17 cellular contexts compared by ENCODE assay signal in the genomic region with DNA sequence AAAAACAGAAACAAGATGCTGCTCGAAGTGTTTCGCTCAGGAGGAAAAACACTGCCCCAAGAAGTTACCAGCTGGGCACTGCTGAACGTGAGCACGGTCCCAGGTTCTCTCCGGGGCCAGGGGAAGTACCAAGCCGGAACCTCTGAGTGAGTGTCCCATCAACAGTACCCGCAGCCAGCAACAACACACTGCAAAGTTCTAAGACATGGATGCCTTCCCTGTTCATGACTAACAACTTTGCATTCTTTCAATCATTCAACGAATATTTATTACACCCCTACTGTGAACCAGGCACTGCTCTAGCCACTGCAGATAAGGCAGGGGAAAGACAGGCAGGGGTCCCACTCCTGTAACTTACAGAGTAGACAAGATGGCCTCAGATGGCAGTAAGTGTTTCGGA.
DNase-seq lines count a peak whose midpoint lies in the region; ATAC-seq and TF ChIP-seq lines count a peak whose summit lies in the region.
"Had no signal": no experiment of that assay in that cellular context is flagged by ENCODE, and none has a peak within 500 bp of the region (broad histone marks: within the 10 kb centered on the region; RNA-seq: fewer than 3 reads in every experiment).

No MANE protein-coding gene starts in this region.

- no peak for TF ChIP-seq RAD21 in SK-N-SH (IDR thresholded peaks at IDR 0.05; ENCODE audit: low read length)

- TF ChIP-seq EP300 in SK-N-SH (IDR thresholded peaks at IDR 0.05; ENCODE audit: borderline replicate concordance in 1 of 2, low read depth in 1 of 2, low read length in 1 of 2) = no peak

- H3K4me2 ChIP-seq in SK-N-SH = no peak overlapping the region

- H4K20me1 ChIP-seq in SK-N-SH (ENCODE audit: insufficient read depth) = no peaks in the 10 kb centered on the region

- H3K9ac ChIP-seq in SK-N-SH = no peak overlapping the region

- WGBS in SK-N-SH (ENCODE audit: low lambda C conversion rate) = 86% methylated on average over 7 of the region's 9 CpGs

- H3K27ac ChIP-seq in SK-N-SH (ENCODE audit: low read depth in 2 of 2, low read length in 1 of 2) (no peak overlapping the region; a peak in 2 of 4 replicates), lower lobe of right lung (no peak overlapping the region), thoracic aorta (no peak overlapping the region)
- H3K27ac ChIP-seq: HL-60 had no signal

- no peaks in the 10 kb centered on the region for H3K36me3 ChIP-seq in SK-N-SH (replicated peaks in 1 of 2; ENCODE audit: control insufficient read depth in 1 of 2, insufficient read depth in 2 of 2, low read length in 1 of 2)
- no peaks in the 10 kb centered on the region for H3K36me3 ChIP-seq in lower lobe of right lung
- H3K36me3 ChIP-seq in thoracic aorta = no peaks in the 10 kb centered on the region
- H3K36me3 ChIP-seq: ascending aorta had no signal

- H3K27me3 ChIP-seq in SK-N-SH (ENCODE audit: insufficient read depth) (no peaks in the 10 kb centered on the region), lower lobe of right lung (ENCODE audit: low read depth) (no peaks in the 10 kb centered on the region), thoracic aorta (replicated peaks; ENCODE audit: insufficient read depth) (no peaks in the 10 kb centered on the region)
- H3K27me3 ChIP-seq: ascending aorta had no signal

- in situ Hi-C loops in astrocyte of the spinal cord (cut with HindIII; ENCODE audit: low sequenced_read_pairs) = no loop called here

- H3K4me3 ChIP-seq in SK-N-SH (ENCODE audit: low read depth in 2 of 2, low read length in 1 of 2) (no peak overlapping the region), astrocyte of the spinal cord (ENCODE audit: low read depth, low read length) (no peak overlapping the region), lower lobe of right lung (no peak overlapping the region), thoracic aorta (peak overlapping the region; percentile 44)

- H3K9me3 Mint-ChIP-seq in natural killer cell = no peaks in the 10 kb centered on the region
- H3K9me3 Mint-ChIP-seq: activated T-helper 1 cell treated with anti-CD3 and anti-CD28 coated beads, Interleukin-12 subunit alpha, Interleukin-12 subunit beta, Interleukin-2, Interleukin-4 antibody, amounts not matched to agents 30 ng/mL and 10 ng/mL and 1 ng/mL, durations not matched to agents 14 hours and 24 hours and 36 hours had no signal

- no peaks in the 10 kb centered on the region for H3K79me2 ChIP-seq in SK-N-SH (ENCODE audit: insufficient read depth)

- peaks cover 3 to 4% of the 10 kb centered on the region in 2 donors for H3K4me1 Mint-ChIP-seq in natural killer cell

- H3K4me1 ChIP-seq in SK-N-SH (ENCODE audit: control insufficient read depth in 1 of 2, insufficient read depth in 2 of 2, low read depth in 1 of 2, low read length in 1 of 2) = peaks cover 0 to 15% of the 10 kb centered on the region in 2 experiments; a peak in 1 of 4 replicates
- peaks cover 12% of the 10 kb centered on the region for H3K4me1 ChIP-seq in lower lobe of right lung
- peaks cover 8 to 22% of the 10 kb centered on the region in 2 donors for H3K4me1 ChIP-seq in thoracic aorta (ENCODE audit: control insufficient read depth in 1 of 2, low read depth in 2 of 2)

- no peaks in the 10 kb centered on the region for H3K9me3 ChIP-seq in SK-N-SH
- no peaks in the 10 kb centered on the region for H3K9me3 ChIP-seq in lower lobe of right lung
- H3K9me3 ChIP-seq in thoracic aorta = no peaks in the 10 kb centered on the region
- H3K9me3 ChIP-seq: ascending aorta had no signal

- DNase-seq in SK-N-SH (no peak), astrocyte of the spinal cord (ENCODE audit: low read depth, low spot score) (peak; percentile 62), lower lobe of right lung (no peak), thoracic aorta (ENCODE audit: low spot score) (peak; percentile 28), hypothalamus (lab: John Stamatoyannopoulos, UW) (no peak), natural killer cell (no peak), NCI-H146 (lab: John Stamatoyannopoulos, UW) (no peak)
- DNase-seq: 8988T; effector CD4-positive, alpha-beta T cell; GDM1; NCI-H1694 treated with DMSO at 0.1 percent for 48 hours; NCI-H748 treated with DMSO at 0.1 percent for 48 hours; stimulated activated naive CD4-positive, alpha-beta T cell had no signal

- no peaks in the 10 kb centered on the region for H3F3A ChIP-seq in SK-N-SH (replicated peaks; ENCODE audit: insufficient read depth)

- H3K36me3 Mint-ChIP-seq in natural killer cell = no peaks in the 10 kb centered on the region

- no peaks in the 10 kb centered on the region for H3K9me2 ChIP-seq in SK-N-SH

- H3K27me3 Mint-ChIP-seq in natural killer cell (ENCODE audit: low read depth in 2 of 2) = no peaks in the 10 kb centered on the region

- ATAC-seq in SK-N-SH treated with all-trans-retinoic acid at 6 μM for 48 hours = peak; percentile 35; the same call in 2 of the 3 replicates
- ATAC-seq in lower lobe of right lung = peak; percentile 61
- peak; percentile 63 for ATAC-seq in thoracic aorta (ENCODE audit: insufficient number of reproducible peaks, low FRiP score, low read depth)
- no peak for ATAC-seq in natural killer cell

- H2AFZ ChIP-seq in SK-N-SH (ENCODE audit: low read depth) = no peak overlapping the region

- POLR2A ChIA-PET in SK-N-SH (lab: Yijun Ruan, JAX) = no interaction called here

- no peak overlapping the region for H3K4me3 Mint-ChIP-seq in natural killer cell
- H3K4me3 Mint-ChIP-seq: activated T-helper 1 cell treated with anti-CD3 and anti-CD28 coated beads, Interleukin-12 subunit alpha, Interleukin-12 subunit beta, Interleukin-2, Interleukin-4 antibody, amounts not matched to agents 30 ng/mL and 10 ng/mL and 1 ng/mL, durations not matched to agents 14 hours and 24 hours and 36 hours had no signal

- TF ChIP-seq CTCF in SK-N-SH (IDR thresholded peaks at IDR 0.05) (no peak), astrocyte of the spinal cord (IDR thresholded peaks at IDR 0.05; ENCODE audit: low read depth, low read length) (no peak), lower lobe of right lung (IDR thresholded peaks at IDR 0.05) (no peak), thoracic aorta (IDR thresholded peaks at IDR 0.05) (no peak), natural killer cell (IDR thresholded peaks at IDR 0.05) (no peak)

- CTCF ChIA-PET in SK-N-SH (lab: Yijun Ruan, JAX) = interaction anchor here (2.3 kb wide), 1 partner anchor 15 kb away, joined by 8 read pairs; no protein-coding TSS in a partner anchor

- no peak overlapping the region for H3K27ac Mint-ChIP-seq in natural killer cell
- H3K27ac Mint-ChIP-seq: activated T-helper 1 cell treated with anti-CD3 and anti-CD28 coated beads, Interleukin-12 subunit alpha, Interleukin-12 subunit beta, Interleukin-2, Interleukin-4 antibody, amounts not matched to agents 30 ng/mL and 10 ng/mL and 1 ng/mL, durations not matched to agents 14 hours and 24 hours and 36 hours had no signal

- intact Hi-C loops in lower lobe of right lung (cut with DNase I) (no loop called here), natural killer cell (cut with micrococcal nuclease) (no loop called here)

TF ChIP-seq in SK-N-SH treated with all-trans-retinoic acid at 6 μM for 48 hours, 23 proteins besides CTCF, POLR2A, EP300 and RAD21 (continues in another document):
- TF ChIP-seq ZNF8 (CRISPR knock-in tag; IDR thresholded peaks at IDR 0.05) = no peak
- TF ChIP-seq SNAI2 (CRISPR knock-in tag; IDR thresholded peaks at IDR 0.05) = no peak
- TF ChIP-seq ARNTL (CRISPR knock-in tag; IDR thresholded peaks at IDR 0.05; ENCODE audit: borderline replicate concordance, low read depth) = no peak
- TF ChIP-seq POU6F1 (CRISPR knock-in tag; IDR thresholded peaks at IDR 0.05; ENCODE audit: borderline replicate concordance, low read depth) = no peak

TF ChIP-seq in SK-N-SH, 30 proteins besides CTCF, POLR2A, EP300 and RAD21:
- TF ChIP-seq PBX3 (IDR thresholded peaks at IDR 0.05) (no peak), SMC3 (IDR thresholded peaks at IDR 0.05; ENCODE audit: low read depth, low read length) (no peak), JUND (IDR thresholded peaks at IDR 0.05) (no peak), TCF12 (IDR thresholded peaks at IDR 0.05) (no peak), EZH2phosphoT487 (IDR thresholded peaks at IDR 0.05; ENCODE audit: borderline replicate concordance, low read depth) (no peak), GABPA (IDR thresholded peaks at IDR 0.05; ENCODE audit: low read depth) (no peak), TEAD4 (IDR thresholded peaks at IDR 0.05; ENCODE audit: borderline replicate concordance, insufficient read depth) (no peak)
- TF ChIP-seq, protein P1, sequence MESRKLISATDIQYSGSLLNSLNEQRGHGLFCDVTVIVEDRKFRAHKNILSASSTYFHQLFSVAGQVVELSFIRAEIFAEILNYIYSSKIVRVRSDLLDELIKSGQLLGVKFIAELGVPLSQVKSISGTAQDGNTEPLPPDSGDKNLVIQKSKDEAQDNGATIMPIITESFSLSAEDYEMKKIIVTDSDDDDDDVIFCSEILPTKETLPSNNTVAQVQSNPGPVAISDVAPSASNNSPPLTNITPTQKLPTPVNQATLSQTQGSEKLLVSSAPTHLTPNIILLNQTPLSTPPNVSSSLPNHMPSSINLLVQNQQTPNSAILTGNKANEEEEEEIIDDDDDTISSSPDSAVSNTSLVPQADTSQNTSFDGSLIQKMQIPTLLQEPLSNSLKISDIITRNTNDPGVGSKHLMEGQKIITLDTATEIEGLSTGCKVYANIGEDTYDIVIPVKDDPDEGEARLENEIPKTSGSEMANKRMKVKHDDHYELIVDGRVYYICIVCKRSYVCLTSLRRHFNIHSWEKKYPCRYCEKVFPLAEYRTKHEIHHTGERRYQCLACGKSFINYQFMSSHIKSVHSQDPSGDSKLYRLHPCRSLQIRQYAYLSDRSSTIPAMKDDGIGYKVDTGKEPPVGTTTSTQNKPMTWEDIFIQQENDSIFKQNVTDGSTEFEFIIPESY (IDR thresholded peaks at IDR 0.05; ENCODE audit: borderline replicate concordance, low read depth) = no peak

Comparison
In these comparisons a context has a peak if more than half of its experiments do, and no peak if none do; other contexts are left out.
1. ATAC-seq: peak in SK-N-SH treated with all-trans-retinoic acid at 6 μM for 48 hours (single experiment), lower lobe of right lung (2 of 2) and thoracic aorta (single experiment); none in natural killer cell (0 of 3).
2. DNase-seq: peak in astrocyte of the spinal cord (single experiment) and thoracic aorta (single experiment); none in SK-N-SH (single experiment), lower lobe of right lung (single experiment), hypothalamus (0 of 51), natural killer cell (single experiment) and NCI-H146 (single experiment).